ENCODE assay signal across 9 cellular contexts in genomic region chr1:112544011-112544688, GRCh38. TPM values are rescaled to one million over a fixed set of nuclear protein-coding genes. Genes with fewer than 3 reads are reported as not detected.
DNase-seq lines count a peak whose midpoint lies in the region; ATAC-seq and TF ChIP-seq lines count a peak whose summit lies in the region.
"Had no signal": no experiment of that assay in that cellular context is flagged by ENCODE, and none has a peak within 500 bp of the region (broad histone marks: within the 10 kb centered on the region; RNA-seq: fewer than 3 reads in every experiment).

No MANE protein-coding gene starts in this region.

- H3K9me3 Mint-ChIP-seq in HFFc6: no peaks in the 10 kb centered on the region
- H3K9me3 Mint-ChIP-seq in activated T-helper 17 cell treated with anti-CD3 and anti-CD28 coated beads, Interleukin-2, amount 50 U/mL, for 72 hours: no peaks in the 10 kb centered on the region

- H3K27ac Mint-ChIP-seq in HFFc6: peak overlapping the region; percentile 84
- H3K27ac Mint-ChIP-seq in activated T-helper 17 cell treated with anti-CD3 and anti-CD28 coated beads, Interleukin-2, amount 50 U/mL, for 72 hours: no peak overlapping the region

- ATAC-seq in activated T-helper 17 cell treated with anti-CD3 and anti-CD28 coated beads, Interleukin-2, amount 50 U/mL, for 72 hours (replicated peaks): peak; percentile 56
- ATAC-seq in HG02588 (IDR thresholded peaks at IDR 0.05; ENCODE audit: unreplicated experiment): no peak

- H3K36me3 Mint-ChIP-seq in HFFc6 (ENCODE audit: low read depth): peaks cover 30% of the 10 kb centered on the region
- peaks cover 24% of the 10 kb centered on the region for H3K36me3 Mint-ChIP-seq in activated T-helper 17 cell treated with anti-CD3 and anti-CD28 coated beads, Interleukin-2, amount 50 U/mL, for 72 hours (ENCODE audit: low read depth)

- TF ChIP-seq CTCF in HFFc6 (IDR thresholded peaks at IDR 0.05): no peak
- no peak for TF ChIP-seq CTCF in right atrium auricular region (IDR thresholded peaks at IDR 0.05)

- no peaks in the 10 kb centered on the region for H3K27me3 ChIP-seq in right atrium auricular region

- H3K36me3 ChIP-seq in right atrium auricular region: peaks cover 20% of the 10 kb centered on the region

- peaks cover 0 to 10% of the 10 kb centered on the region in 2 donors for H3K4me1 ChIP-seq in right atrium auricular region

- H3K27me3 Mint-ChIP-seq in HFFc6 (ENCODE audit: insufficient read depth): no peaks in the 10 kb centered on the region
- no peaks in the 10 kb centered on the region for H3K27me3 Mint-ChIP-seq in activated T-helper 17 cell treated with anti-CD3 and anti-CD28 coated beads, Interleukin-2, amount 50 U/mL, for 72 hours

- peak overlapping the region; percentile 64; the same call in 1 of the 2 replicates for H3K4me3 Mint-ChIP-seq in HFFc6
- H3K4me3 Mint-ChIP-seq in activated T-helper 17 cell treated with anti-CD3 and anti-CD28 coated beads, Interleukin-2, amount 50 U/mL, for 72 hours: no peak overlapping the region

- peaks cover 59% of the 10 kb centered on the region for H3K4me1 Mint-ChIP-seq in HFFc6 (ENCODE audit: low read depth)
- no peaks in the 10 kb centered on the region for H3K4me1 Mint-ChIP-seq in activated T-helper 17 cell treated with anti-CD3 and anti-CD28 coated beads, Interleukin-2, amount 50 U/mL, for 72 hours

- no peak overlapping the region for H3K4me3 ChIP-seq in right atrium auricular region

- DNase-seq in HFFc6 (peak; percentile 87), right atrium auricular region (ENCODE audit: low spot score) (no peak), stromal cell of bone marrow (ENCODE audit: low read depth) (peak; percentile 82), amygdala (lab: John Stamatoyannopoulos, UW) (no peak), KG1 (lab: John Stamatoyannopoulos, UW) (no peak), SKM-1 (lab: John Stamatoyannopoulos, UW; ENCODE audit: unreplicated experiment) (no peak)
- DNase-seq: NK-92 treated with Interleukin-12 subunit alpha and Interleukin-12 subunit beta, amount 100 ng/mL, for 24 hours had no signal

- H3K9me3 ChIP-seq in right atrium auricular region: no peaks in the 10 kb centered on the region

- H3K27ac ChIP-seq in right atrium auricular region: peak overlapping the region; percentile 26 to 55

RNA-seq across cellular contexts. Expression of gene WNT2B, which starts 35.4 kb away (rescaled TPM):
- 1 to 10 TPM; 1.9 to 3.8 (median 3.5) TPM for total RNA-seq in HFFc6 (2021; fragmentation: NEBNext Ultra II Directional; extraction: Animal tissue kit (Norgen Biotek cat#: 25700))
- under 1 TPM; 0.32 to 0.48 TPM for total RNA-seq in activated T-helper 17 cell treated with anti-CD3 and anti-CD28 coated beads, Interleukin-2, amount 50 U/mL, for 72 hours
- total RNA-seq in right atrium auricular region: 10 to 100 TPM in 1 of 2 donors, 1 to 10 TPM in 1; 4.8 to 18.6 TPM

Comparison
In these comparisons a context has a peak if more than half of its experiments do, and no peak if none do; other contexts are left out.
1. DNase-seq: peak in HFFc6 (single experiment) and stromal cell of bone marrow (single experiment); none in right atrium auricular region (single experiment), amygdala (0 of 56), KG1 (single experiment) and SKM-1 (single experiment).